Comparison of ENCODE assay signal across 8 cellular contexts in genomic region chr4:101527186-101527585, GRCh38.
DNase-seq lines count a peak whose midpoint lies in the region; ATAC-seq and TF ChIP-seq lines count a peak whose summit lies in the region.

No MANE protein-coding gene starts in this region.

- TF ChIP-seq CTCF in right atrium auricular region (IDR thresholded peaks at IDR 0.05) (no peak), omental fat pad (IDR thresholded peaks at IDR 0.05) (no peak)

- ATAC-seq in GM18867 (IDR thresholded peaks at IDR 0.05; ENCODE audit: unreplicated experiment) (peak; percentile 99), HG03095 (IDR thresholded peaks at IDR 0.05; ENCODE audit: unreplicated experiment) (peak; percentile 89), omental fat pad (ENCODE audit: low FRiP score) (no peak)

- peak; percentile 47 to 64 for DNase-seq in activated CD8-positive, alpha-beta memory T cell treated with anti-CD3 and anti-CD28 coated beads for 4 hours (ENCODE audit: low read depth in 2 of 2)
- DNase-seq in stimulated activated CD4-positive, alpha-beta T cell treated with anti-CD3 and anti-CD28 coated beads, Interleukin-15, amount 100 ng/mL, for 48 hours (ENCODE audit: low read depth in 2 of 2): peak; percentile 47 to 57
- DNase-seq in 8988T (no peak), hypothalamus (lab: John Stamatoyannopoulos, UW) (no peak), right atrium auricular region (ENCODE audit: low spot score) (no peak), omental fat pad (ENCODE audit: low spot score) (no peak)

- no peaks in the 10 kb centered on the region for H3K27me3 ChIP-seq in right atrium auricular region

- no peak overlapping the region for H3K4me3 ChIP-seq in right atrium auricular region

- no peaks in the 10 kb centered on the region for H3K9me3 ChIP-seq in right atrium auricular region

- H3K4me1 ChIP-seq in right atrium auricular region: no peaks in the 10 kb centered on the region

- H3K36me3 ChIP-seq in right atrium auricular region: no peaks in the 10 kb centered on the region

- H3K27ac ChIP-seq in right atrium auricular region: no peak overlapping the region

Comparison
In these comparisons a context has a peak if more than half of its experiments do, and no peak if none do; other contexts are left out.
1. DNase-seq: peak in activated CD8-positive, alpha-beta memory T cell treated with anti-CD3 and anti-CD28 coated beads for 4 hours (2 of 2) and stimulated activated CD4-positive, alpha-beta T cell treated with anti-CD3 and anti-CD28 coated beads, Interleukin-15, amount 100 ng/mL, for 48 hours (2 of 2); none in 8988T (single experiment), hypothalamus (0 of 51), right atrium auricular region (single experiment) and omental fat pad (single experiment).